Comparison of ENCODE assay signal across 8 cellular contexts in the genomic region with DNA sequence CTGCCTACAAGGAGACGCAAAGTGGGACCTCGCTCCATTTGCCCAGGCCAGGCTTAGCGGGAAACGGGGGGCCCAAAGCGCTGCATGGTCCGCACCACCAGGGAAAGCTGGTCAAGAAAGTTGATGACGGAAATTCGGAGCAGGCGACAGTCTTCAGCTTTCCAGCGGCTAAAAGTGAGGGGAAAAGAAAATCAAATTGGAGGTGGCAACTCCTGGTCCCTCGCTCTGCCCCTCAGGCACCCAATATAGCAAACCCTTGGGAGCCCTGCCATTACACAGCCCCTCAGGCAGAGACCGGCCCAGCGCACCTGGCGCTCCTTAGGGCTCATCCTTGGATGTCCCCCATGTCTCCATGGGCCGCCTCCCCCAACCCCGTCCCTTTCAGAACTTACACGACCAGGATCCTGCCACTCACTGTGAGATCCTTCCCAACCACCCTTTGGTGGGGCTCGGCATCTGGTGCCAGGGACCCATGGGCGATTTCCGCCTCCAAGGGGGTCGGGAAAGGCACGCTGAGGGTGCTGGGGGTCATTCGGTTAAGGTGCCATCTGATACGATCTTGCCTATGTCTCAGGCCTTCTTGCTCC. TPM values are rescaled to one million over a fixed set of nuclear protein-coding genes. Genes with fewer than 3 reads are reported as not detected.
DNase-seq lines count a peak whose midpoint lies in the region; ATAC-seq and TF ChIP-seq lines count a peak whose summit lies in the region.

No MANE protein-coding gene starts in this region.

- BruUV-seq in A673 (replicated peaks; lab: Mats Ljungman, UMichigan): TSS peak; percentile 75

- CTCF ChIA-PET in A673 (lab: Charles Lee): no interaction called here

- TF ChIP-seq POLR2A in breast epithelium (IDR thresholded peaks at IDR 0.05): no peak

- intact Hi-C loops in A673 (cut with micrococcal nuclease; ENCODE audit: unreplicated experiment) (no loop called here), breast epithelium (cut with DNase I; ENCODE audit: low total_unique reads) (no loop called here)

- H3K27ac ChIP-seq in A673 (ENCODE audit: low read depth, low read length, poor library complexity, severe bottlenecking) (no peak overlapping the region), HUES48 (ENCODE audit: low read depth, low read length) (no peak overlapping the region), breast epithelium (peak overlapping the region; percentile 48 to 82), muscle layer of colon (ENCODE audit: low read depth, low read length) (peak overlapping the region; percentile 73)

- H3K36me3 ChIP-seq in A673 (ENCODE audit: insufficient read depth, low read length, poor library complexity, severe bottlenecking) (no peaks in the 10 kb centered on the region), HUES48 (ENCODE audit: control insufficient read depth, insufficient read depth, low read length) (no peaks in the 10 kb centered on the region), breast epithelium (no peaks in the 10 kb centered on the region), muscle layer of colon (ENCODE audit: insufficient read depth, low read length) (no peaks in the 10 kb centered on the region)

- no peaks in the 10 kb centered on the region for H3K27me3 ChIP-seq in A673 (replicated peaks; ENCODE audit: insufficient read depth, low read depth, low read length, poor library complexity)
- H3K27me3 ChIP-seq in HUES48 (ENCODE audit: control insufficient read depth, insufficient read depth, low read length): no peaks in the 10 kb centered on the region
- peaks cover 0 to 21% of the 10 kb centered on the region in 2 donors for H3K27me3 ChIP-seq in breast epithelium
- H3K27me3 ChIP-seq in muscle layer of colon (ENCODE audit: control insufficient read depth in 1 of 2, insufficient read depth in 2 of 2, low read length in 2 of 2): peaks cover 0 to 5% of the 10 kb centered on the region in 2 donors

- POLR2A ChIA-PET in A673 (lab: Charles Lee; ENCODE audit: low non-redundant PET): no interaction called here

- H3K4me1 ChIP-seq in A673 (ENCODE audit: insufficient read depth, low read length, poor library complexity, severe bottlenecking) (no peaks in the 10 kb centered on the region), HUES48 (ENCODE audit: control insufficient read depth, insufficient read depth, low read length) (no peaks in the 10 kb centered on the region), breast epithelium (no peaks in the 10 kb centered on the region), muscle layer of colon (ENCODE audit: insufficient read depth, low read length) (no peaks in the 10 kb centered on the region)

- ATAC-seq in HG02798 (IDR thresholded peaks at IDR 0.05; ENCODE audit: poor library complexity, unreplicated experiment) (no peak), GM21381 (IDR thresholded peaks at IDR 0.05; ENCODE audit: unreplicated experiment) (no peak)

- no peaks in the 10 kb centered on the region for H3K9me3 ChIP-seq in A673 (ENCODE audit: low read depth, low read length, poor library complexity, severe bottlenecking)
- peaks cover 32% of the 10 kb centered on the region; the same call in 1 of the 2 replicates for H3K9me3 ChIP-seq in HUES48 (ENCODE audit: control insufficient read depth, insufficient read depth, low read length)
- no peaks in the 10 kb centered on the region for H3K9me3 ChIP-seq in breast epithelium
- H3K9me3 ChIP-seq in muscle layer of colon (ENCODE audit: low read length): no peaks in the 10 kb centered on the region

- H3K9ac ChIP-seq in HUES48 (ENCODE audit: low read depth, low read length) (no peak overlapping the region), muscle layer of colon (ENCODE audit: low read length) (no peak overlapping the region)

- no peak for DNase-seq in A673 (ENCODE audit: low spot score)
- no peak for DNase-seq in breast epithelium (ENCODE audit: low spot score in 2 of 2)
- DNase-seq in GDM1 (lab: John Stamatoyannopoulos, UW): no peak
- no peak for DNase-seq in activated CD4-positive, CD25-positive, alpha-beta regulatory T cell treated with anti-CD3 and anti-CD28 coated beads, Interleukin-2, amount 50 U/mL, for 72 hours

- H3K4me3 ChIP-seq in A673 (ENCODE audit: low read depth, low read length, poor library complexity, severe bottlenecking) (peak overlapping the region; percentile 55), HUES48 (ENCODE audit: low read depth, low read length) (peak overlapping the region; percentile 58), breast epithelium (peak overlapping the region; percentile 44 to 72 (median 48)), muscle layer of colon (ENCODE audit: low read depth in 1 of 2, low read length in 2 of 2) (peak overlapping the region; percentile 36 to 41)

- TF ChIP-seq CTCF in A673 (conservative IDR thresholded peaks at IDR 0.05; ENCODE audit: low read depth, low read length): no peak
- TF ChIP-seq CTCF in breast epithelium (IDR thresholded peaks at IDR 0.05): no peak

RNA-seq across cellular contexts. Expression of a gene that starts 1.1 kb away (rescaled TPM):
- total RNA-seq in A673 (2021) (30.4 and 34.6 TPM in 2 replicates), breast epithelium (10 to 100 TPM; 21.1 to 38.0 (median 28.8) TPM)

RNA-seq across cellular contexts. Expression of a gene that starts 8.4 kb away (rescaled TPM):
- total RNA-seq in A673 (2021) (30.4 and 31.4 TPM in 2 replicates), breast epithelium (10 to 100 TPM; 36.2 to 40.1 (median 38.3) TPM)

RNA-seq across cellular contexts. Expression of a gene that starts 12.4 kb away (rescaled TPM):
- total RNA-seq in A673 (2021) (8.1 and 9.7 TPM in 2 replicates), breast epithelium (10 to 100 TPM; 17.0 to 24.0 (median 19.5) TPM)

RNA-seq across cellular contexts. Expression of a gene that starts 19.9 kb away (rescaled TPM):
- 49.8 and 54.6 TPM in 2 replicates for total RNA-seq in A673 (2021)
- 10 to 100 TPM in 2 of 3 donors, 1 to 10 TPM in 1; 6.1 to 10.8 (median 10.1) TPM for total RNA-seq in breast epithelium

RNA-seq across cellular contexts. Expression of a gene that starts 34.0 kb away (rescaled TPM):
- 78.0 and 83.7 TPM in 2 replicates for total RNA-seq in A673 (2021)
- 10 to 100 TPM; 30.7 to 94.4 (median 64.2) TPM for total RNA-seq in breast epithelium

Comparison
In these comparisons a context has a peak if more than half of its experiments do, and no peak if none do; other contexts are left out.
1. H3K27ac ChIP-seq: peak in breast epithelium (2 of 2) and muscle layer of colon (single experiment); none in A673 (single experiment) and HUES48 (single experiment).
2. Peak in every context shown above with its lines, with median percentiles within 50 percentile points of each other: H3K4me3 ChIP-seq.